ENCODE assay signal across 1 cellular context in the genomic region with DNA sequence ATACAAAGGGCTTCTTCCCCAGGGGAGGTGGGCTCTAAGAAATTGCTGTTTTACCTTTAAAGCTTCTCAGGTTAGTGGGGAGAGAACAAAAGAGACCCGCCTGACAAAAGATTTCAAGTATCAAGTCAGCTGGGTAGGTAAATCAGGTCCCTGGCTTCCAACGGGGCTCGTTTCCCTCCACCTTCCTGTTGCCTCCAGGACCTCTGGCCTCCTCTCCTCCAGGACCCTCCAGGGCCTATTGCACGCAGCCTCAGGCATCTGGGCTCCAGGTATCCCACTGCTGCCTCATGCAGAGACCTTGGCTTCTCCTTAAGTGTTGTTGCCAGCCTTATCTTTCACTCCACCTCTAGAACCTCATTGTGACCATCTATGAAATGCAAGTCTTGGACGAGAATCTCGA.
TF ChIP-seq lines count a peak whose summit lies in the region.

No MANE protein-coding gene starts in this region.

TF ChIP-seq in GM23338, 12 proteins besides CTCF, POLR2A, EP300 and RAD21 (continued from another document):
- TF ChIP-seq ZNF462 (CRISPR knock-in tag; IDR thresholded peaks at IDR 0.05), result no peak
